ENCODE assay signal across 40 cellular contexts in the genomic region with DNA sequence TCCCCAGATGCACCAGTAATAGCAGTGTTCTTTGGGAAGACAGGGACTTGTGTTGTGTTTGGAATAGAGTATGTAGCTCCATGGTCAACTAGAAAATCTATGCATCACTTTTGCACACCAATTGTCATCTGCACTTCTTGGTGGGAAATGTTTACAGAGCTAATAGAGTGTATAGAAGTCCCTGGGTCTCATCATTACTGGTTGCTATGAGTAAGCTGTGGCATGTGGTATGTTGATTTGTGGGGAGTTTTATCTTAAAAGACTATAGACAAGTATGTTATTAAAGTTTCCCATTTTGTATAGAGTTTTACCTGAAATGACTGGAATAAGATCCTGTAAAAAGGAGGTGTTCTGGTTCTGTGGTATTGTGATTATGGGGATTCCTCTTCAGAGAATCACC. TPM values are rescaled to one million over a fixed set of nuclear protein-coding genes. Genes with fewer than 3 reads are reported as not detected.
"Had no signal": no experiment of that assay in that cellular context is flagged by ENCODE, and none has a peak within 500 bp of the region (broad histone marks: within the 10 kb centered on the region; RNA-seq: fewer than 3 reads in every experiment).

No MANE protein-coding gene starts in this region.

- H3K4me3 Mint-ChIP-seq: activated B cell treated with CpG ODN at 0.5 μM for 24 hours; activated CD4-positive, alpha-beta memory T cell treated with anti-CD3 and anti-CD28 coated beads for 36 hours; activated CD4-positive, alpha-beta T cell treated with anti-CD3 and anti-CD28 coated beads, Interleukin-2, amount 10 ng/mL, durations not matched to agents 24 days and 14 days; activated CD8-positive, alpha-beta T cell treated with anti-CD3 and anti-CD28 coated beads for 36 hours; activated naive CD4-positive, alpha-beta T cell treated with anti-CD3 and anti-CD28 coated beads, Interleukin-2, amount 10 ng/mL, durations not matched to agents 7 days and 5 days; activated naive CD4-positive, alpha-beta T cell treated with anti-CD3 and anti-CD28 coated beads, Interleukin-2, amount 50 U/mL, for 24 hours; activated naive CD8-positive, alpha-beta T cell; activated naive CD8-positive, alpha-beta T cell treated with anti-CD3 and anti-CD28 coated beads, Interleukin-2, amount 10 ng/mL, durations not matched to agents 7 days and 5 days; activated naive CD8-positive, alpha-beta T cell treated with anti-CD3 and anti-CD28 coated beads, Interleukin-2, amount 50 U/mL, for 24 hours; activated T-cell treated with anti-CD3 and anti-CD28 coated beads, Interleukin-2, amount 50 U/mL, for 4 hours; activated T-cell treated with anti-CD3 and anti-CD28 coated beads, Interleukin-2, amount 50 U/mL, for 72 hours; activated T-helper 1 cell treated with anti-CD3 and anti-CD28 coated beads, Interleukin-12 subunit alpha, Interleukin-12 subunit beta, Interleukin-2, Interleukin-4 antibody, amounts not matched to agents 30 ng/mL and 10 ng/mL and 1 ng/mL, durations not matched to agents 14 hours and 24 hours and 36 hours; brain; central memory CD8-positive, alpha-beta T cell; T-helper 1 cell treated with Interleukin-12 subunit alpha and Interleukin-12 subunit beta and Interleukin-4 antibody, amounts not matched to agents 30 μg/mL and 1 μg/mL, for 36 hours; T-helper 2 cell treated with Interferon-gamma antibody and Interleukin-4, amounts not matched to agents 5 μg/mL and 100 μg/mL, for 36 hours had no signal

- FAIRE-seq: bronchial epithelial cell, TTC549 had no signal

- H3K4me1 ChIP-seq: ascending aorta had no signal

- ATAC-seq: activated CD8-positive, alpha-beta T cell treated with anti-CD3 and anti-CD28 coated beads for 36 hours; activated naive CD8-positive, alpha-beta T cell treated with anti-CD3 and anti-CD28 coated beads, Interleukin-2, amount 50 U/mL, for 24 hours; activated T-cell treated with anti-CD3 and anti-CD28 coated beads, Interleukin-2, amount 50 U/mL, for 72 hours had no signal

- H3K4me3 ChIP-seq: ascending aorta, cardiac muscle cell had no signal

- H3K36me3 ChIP-seq: ascending aorta, cardiac muscle cell had no signal

- H3K36me3 Mint-ChIP-seq: activated CD4-positive, alpha-beta memory T cell treated with anti-CD3 and anti-CD28 coated beads for 36 hours; activated naive CD4-positive, alpha-beta T cell treated with anti-CD3 and anti-CD28 coated beads, Interleukin-2, amount 50 U/mL, for 24 hours; brain had no signal

- DNase-seq: activated B cell treated with CpG ODN at 0.5 μM for 24 hours; activated CD4-positive, alpha-beta memory T cell treated with anti-CD3 and anti-CD28 coated beads for 36 hours; activated CD4-positive, alpha-beta T cell treated with anti-CD3 and anti-CD28 coated beads for 4 hours; activated CD4-positive, alpha-beta T cell treated with anti-CD3 and anti-CD28 coated beads, Interleukin-2, amount 10 ng/mL, durations not matched to agents 24 days and 14 days; activated CD4-positive, alpha-beta T cell treated with anti-CD3 and anti-CD28 coated beads, Interleukin-2, amount 50 U/mL, for 1 hour; activated CD4-positive, alpha-beta T cell treated with anti-CD3 and anti-CD28 coated beads, Interleukin-2, amount 50 U/mL, for 4 hours; activated CD4-positive, CD25-positive, alpha-beta regulatory T cell treated with anti-CD3 and anti-CD28 coated beads, Interleukin-2, amount 50 U/mL, for 72 hours; activated CD8-positive, alpha-beta memory T cell treated with anti-CD3 and anti-CD28 coated beads, Interleukin-2, amount 50 U/mL, for 4 hours; activated CD8-positive, alpha-beta T cell treated with anti-CD3 and anti-CD28 coated beads for 36 hours; activated effector memory CD4-positive, alpha-beta T cell treated with Interleukin-2 at 50 U/mL for 16 hours; activated gamma-delta T cell; activated naive CD4-positive, alpha-beta T cell treated with anti-CD3 and anti-CD28 coated beads, Interleukin-2, amount 10 ng/mL, durations not matched to agents 7 days and 5 days; activated naive CD4-positive, alpha-beta T cell treated with Interleukin-2 at 50 U/mL for 16 hours; activated naive CD8-positive, alpha-beta T cell treated with anti-CD3 and anti-CD28 coated beads, Interleukin-2, amount 10 ng/mL, durations not matched to agents 7 days and 5 days; activated naive CD8-positive, alpha-beta T cell treated with anti-CD3 and anti-CD28 coated beads, Interleukin-2, amount 50 U/mL, for 24 hours; activated T-cell treated with anti-CD3 and anti-CD28 coated beads for 4 hours; activated T-cell treated with anti-CD3 and anti-CD28 coated beads, Interleukin-2, amount 50 U/mL, for 1 hour; activated T-cell treated with anti-CD3 and anti-CD28 coated beads, Interleukin-2, amount 50 U/mL, for 4 hours; activated T-cell treated with anti-CD3 and anti-CD28 coated beads, Interleukin-2, amount 50 U/mL, for 72 hours; amygdala; anterior cingulate cortex; caudate nucleus; cerebellar nuclear complex; T-helper 1 cell; T-helper 2 cell; T-helper 9 cell had no signal

- H3K9me3 ChIP-seq: ascending aorta had no signal

- H3K9me3 Mint-ChIP-seq: activated B cell treated with CpG ODN at 0.5 μM for 24 hours; activated CD4-positive, alpha-beta memory T cell treated with anti-CD3 and anti-CD28 coated beads for 36 hours; activated CD8-positive, alpha-beta T cell treated with anti-CD3 and anti-CD28 coated beads for 36 hours; activated naive CD4-positive, alpha-beta T cell treated with anti-CD3 and anti-CD28 coated beads, Interleukin-2, amount 10 ng/mL, durations not matched to agents 7 days and 5 days; activated naive CD4-positive, alpha-beta T cell treated with anti-CD3 and anti-CD28 coated beads, Interleukin-2, amount 50 U/mL, for 24 hours; activated naive CD8-positive, alpha-beta T cell treated with anti-CD3 and anti-CD28 coated beads, Interleukin-2, amount 10 ng/mL, durations not matched to agents 7 days and 5 days; activated naive CD8-positive, alpha-beta T cell treated with anti-CD3 and anti-CD28 coated beads, Interleukin-2, amount 50 U/mL, for 24 hours; activated T-cell treated with anti-CD3 and anti-CD28 coated beads, Interleukin-2, amount 50 U/mL, for 4 hours; activated T-cell treated with anti-CD3 and anti-CD28 coated beads, Interleukin-2, amount 50 U/mL, for 72 hours; activated T-helper 1 cell treated with anti-CD3 and anti-CD28 coated beads, Interleukin-12 subunit alpha, Interleukin-12 subunit beta, Interleukin-2, Interleukin-4 antibody, amounts not matched to agents 30 ng/mL and 10 ng/mL and 1 ng/mL, durations not matched to agents 14 hours and 24 hours and 36 hours; activated T-helper 2 cell treated with anti-CD3 and anti-CD28 coated beads, Interferon-gamma antibody, Interleukin-2, Interleukin-4, amounts not matched to agents 10 μg/mL and 5 μg/mL and 100 μg/mL, durations not matched to agents 14 hours and 24 hours and 36 hours; brain; central memory CD8-positive, alpha-beta T cell; T-helper 1 cell treated with Interleukin-12 subunit alpha and Interleukin-12 subunit beta and Interleukin-4 antibody, amounts not matched to agents 30 μg/mL and 1 μg/mL, for 36 hours; T-helper 2 cell treated with Interferon-gamma antibody and Interleukin-4, amounts not matched to agents 5 μg/mL and 100 μg/mL, for 36 hours had no signal

- H3K27me3 Mint-ChIP-seq: activated CD4-positive, alpha-beta memory T cell treated with anti-CD3 and anti-CD28 coated beads for 36 hours; activated CD4-positive, alpha-beta T cell treated with anti-CD3 and anti-CD28 coated beads, Interleukin-2, amount 10 ng/mL, durations not matched to agents 24 days and 14 days; activated CD8-positive, alpha-beta T cell treated with anti-CD3 and anti-CD28 coated beads for 36 hours; activated naive CD4-positive, alpha-beta T cell treated with anti-CD3 and anti-CD28 coated beads, Interleukin-2, amount 10 ng/mL, durations not matched to agents 7 days and 5 days; activated naive CD4-positive, alpha-beta T cell treated with anti-CD3 and anti-CD28 coated beads, Interleukin-2, amount 50 U/mL, for 24 hours; activated naive CD8-positive, alpha-beta T cell; activated naive CD8-positive, alpha-beta T cell treated with anti-CD3 and anti-CD28 coated beads, Interleukin-2, amount 50 U/mL, for 24 hours; central memory CD8-positive, alpha-beta T cell had no signal

- H3K27me3 ChIP-seq: ascending aorta, cardiac muscle cell had no signal

- H3K27ac Mint-ChIP-seq: activated B cell treated with CpG ODN at 0.5 μM for 24 hours; activated CD4-positive, alpha-beta memory T cell treated with anti-CD3 and anti-CD28 coated beads for 36 hours; activated CD4-positive, alpha-beta T cell treated with anti-CD3 and anti-CD28 coated beads, Interleukin-2, amount 10 ng/mL, durations not matched to agents 24 days and 14 days; activated CD8-positive, alpha-beta T cell treated with anti-CD3 and anti-CD28 coated beads for 36 hours; activated naive CD4-positive, alpha-beta T cell treated with anti-CD3 and anti-CD28 coated beads, Interleukin-2, amount 10 ng/mL, durations not matched to agents 7 days and 5 days; activated naive CD4-positive, alpha-beta T cell treated with anti-CD3 and anti-CD28 coated beads, Interleukin-2, amount 50 U/mL, for 24 hours; activated naive CD8-positive, alpha-beta T cell; activated naive CD8-positive, alpha-beta T cell treated with anti-CD3 and anti-CD28 coated beads, Interleukin-2, amount 10 ng/mL, durations not matched to agents 7 days and 5 days; activated naive CD8-positive, alpha-beta T cell treated with anti-CD3 and anti-CD28 coated beads, Interleukin-2, amount 50 U/mL, for 24 hours; activated T-cell treated with anti-CD3 and anti-CD28 coated beads, Interleukin-2, amount 50 U/mL, for 72 hours; activated T-helper 1 cell treated with anti-CD3 and anti-CD28 coated beads, Interleukin-12 subunit alpha, Interleukin-12 subunit beta, Interleukin-2, Interleukin-4 antibody, amounts not matched to agents 30 ng/mL and 10 ng/mL and 1 ng/mL, durations not matched to agents 14 hours and 24 hours and 36 hours; activated T-helper 2 cell treated with anti-CD3 and anti-CD28 coated beads, Interferon-gamma antibody, Interleukin-2, Interleukin-4, amounts not matched to agents 10 μg/mL and 5 μg/mL and 100 μg/mL, durations not matched to agents 14 hours and 24 hours and 36 hours; brain; T-helper 1 cell treated with Interleukin-12 subunit alpha and Interleukin-12 subunit beta and Interleukin-4 antibody, amounts not matched to agents 30 μg/mL and 1 μg/mL, for 36 hours; T-helper 2 cell treated with Interferon-gamma antibody and Interleukin-4, amounts not matched to agents 5 μg/mL and 100 μg/mL, for 36 hours had no signal

- H3K27ac ChIP-seq: ascending aorta, cardiac muscle cell, VCaP had no signal

RNA-seq across cellular contexts. Expression of gene PRSS1, which starts 55.4 kb away (rescaled TPM):
- total RNA-seq: activated B cell treated with CpG ODN at 0.5 μM for 24 hours; activated CD4-positive, alpha-beta memory T cell treated with anti-CD3 and anti-CD28 coated beads for 36 hours; activated CD4-positive, alpha-beta T cell treated with anti-CD3 and anti-CD28 coated beads, Interleukin-2, amount 10 ng/mL, durations not matched to agents 24 days and 14 days; activated CD8-positive, alpha-beta memory T cell treated with anti-CD3 and anti-CD28 coated beads for 36 hours; activated CD8-positive, alpha-beta T cell treated with anti-CD3 and anti-CD28 coated beads for 36 hours; activated naive CD8-positive, alpha-beta T cell treated with anti-CD3 and anti-CD28 coated beads, Interleukin-2, amount 10 ng/mL, durations not matched to agents 7 days and 5 days; activated T-cell treated with anti-CD3 and anti-CD28 coated beads, Interleukin-2, amount 50 U/mL, for 72 hours; activated T-helper 1 cell treated with anti-CD3 and anti-CD28 coated beads, Interleukin-12 subunit alpha, Interleukin-12 subunit beta, Interleukin-2, Interleukin-4 antibody, amounts not matched to agents 30 ng/mL and 10 ng/mL and 1 ng/mL, durations not matched to agents 14 hours and 24 hours and 36 hours; activated T-helper 2 cell treated with anti-CD3 and anti-CD28 coated beads, Interferon-gamma antibody, Interleukin-2, Interleukin-4, amounts not matched to agents 10 μg/mL and 5 μg/mL and 100 μg/mL, durations not matched to agents 14 hours and 24 hours and 36 hours; ascending aorta; cardiac muscle cell had no signal
- polyA plus RNA-seq: cardiac muscle cell had no signal
